In the genomic region with DNA sequence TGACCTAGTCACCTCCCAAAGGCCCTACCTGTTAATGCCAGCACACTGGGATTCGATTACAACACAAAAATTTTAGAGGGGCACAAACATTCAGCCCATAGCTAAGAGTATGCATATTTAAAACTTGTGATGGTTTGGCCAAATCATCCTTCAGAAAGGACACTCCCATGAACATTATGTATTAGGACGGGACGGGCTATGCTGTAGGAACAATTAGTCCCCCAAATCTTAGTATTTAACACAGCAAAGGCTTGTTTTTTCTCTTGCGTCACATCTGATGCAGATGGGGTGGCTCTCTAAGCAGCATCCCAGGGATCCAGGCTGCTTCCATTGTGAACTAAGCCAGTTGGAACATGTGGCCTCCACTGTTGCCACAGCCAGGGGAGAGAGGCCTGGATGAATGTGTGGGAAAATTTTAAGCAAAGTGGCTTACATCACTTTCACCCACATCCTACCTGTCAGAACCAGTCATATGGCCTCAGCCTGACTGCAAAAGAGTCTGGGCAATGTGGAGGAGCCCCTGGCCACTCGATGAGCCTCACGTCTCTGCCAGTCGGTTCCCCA, we compare ENCODE assay signal across 22 cellular contexts. TPM values are rescaled to one million over a fixed set of nuclear protein-coding genes. Genes with fewer than 3 reads are reported as not detected.
DNase-seq lines count a peak whose midpoint lies in the region; ATAC-seq, FAIRE-seq and TF ChIP-seq lines count a peak whose summit lies in the region.
"Had no signal": no experiment of that assay in that cellular context is flagged by ENCODE, and none has a peak within 500 bp of the region (broad histone marks: within the 10 kb centered on the region; RNA-seq: fewer than 3 reads in every experiment).

No MANE protein-coding gene starts in this region.

- H3F3A ChIP-seq in SK-N-SH (replicated peaks; ENCODE audit: insufficient read depth), result no peaks in the 10 kb centered on the region

- POLR2A ChIA-PET in RWPE1 (lab: Yijun Ruan, JAX; ENCODE audit: low non-redundant PET), result no interaction called here
- POLR2A ChIA-PET in SK-N-SH (lab: Yijun Ruan, JAX), result no interaction called here

- H3K27me3 ChIP-seq in bronchial epithelial cell (ENCODE audit: control insufficient read depth, insufficient read depth, low read length), result no peaks in the 10 kb centered on the region
- H3K27me3 ChIP-seq in gastroesophageal sphincter, result no peaks in the 10 kb centered on the region
- no peaks in the 10 kb centered on the region for H3K27me3 ChIP-seq in SK-N-SH (ENCODE audit: insufficient read depth)
- H3K27me3 ChIP-seq: BE2C had no signal

- H3K79me2 ChIP-seq in SK-N-SH (ENCODE audit: insufficient read depth), result peaks cover 82% of the 10 kb centered on the region

- TF ChIP-seq EP300 in gastroesophageal sphincter (IDR thresholded peaks at IDR 0.05), result no peak
- no peak for TF ChIP-seq EP300 in SK-N-SH (IDR thresholded peaks at IDR 0.05; ENCODE audit: borderline replicate concordance in 1 of 2, low read depth in 1 of 2, low read length in 1 of 2)

- H4K20me1 ChIP-seq in SK-N-SH (ENCODE audit: insufficient read depth), result 0 out of 2 replicates have a peak, but pooled peaks cover 5% of the 10 kb centered on the region

- no peak overlapping the region for H3K9ac ChIP-seq in SK-N-SH

- TF ChIP-seq POLR2A in gastroesophageal sphincter (IDR thresholded peaks at IDR 0.05), result no peak

- FAIRE-seq in bronchial epithelial cell (lab: Jason Lieb, UNC), result no peak
- FAIRE-seq: D721Med, G401.6, GM12891 had no signal

- H3K9me3 Mint-ChIP-seq in stimulated activated naive B cell treated with anti-CD40 and anti-IgM and Interleukin-4, amounts not matched to agents 10 μg/mL and 1 μg/mL and 100 μg/mL, for 72 hours, result peaks cover 0 to 3% of the 10 kb centered on the region in 2 donors

- H3K27ac Mint-ChIP-seq in stimulated activated naive B cell treated with anti-CD40 and anti-IgM and Interleukin-4, amounts not matched to agents 10 μg/mL and 1 μg/mL and 100 μg/mL, for 72 hours, result peak overlapping the region; percentile 3
- H3K27ac Mint-ChIP-seq: CD4-positive, alpha-beta memory T cell had no signal

- H3K27ac ChIP-seq in RWPE1 (peak overlapping the region; percentile 86), gastroesophageal sphincter (peak overlapping the region in 2 of 4 donors; percentile 28 to 33), SK-N-SH (ENCODE audit: low read depth in 2 of 2, low read length in 1 of 2) (no peak overlapping the region)

- H3K4me2 ChIP-seq in SK-N-SH, result no peak overlapping the region

- no peak overlapping the region for H3K4me3 ChIP-seq in bronchial epithelial cell (ENCODE audit: low read depth, low read length)
- H3K4me3 ChIP-seq in gastroesophageal sphincter, result no peak overlapping the region
- H3K4me3 ChIP-seq in SK-N-SH (ENCODE audit: low read depth in 2 of 2, low read length in 1 of 2), result no peak overlapping the region

- H3K9me3 ChIP-seq in gastroesophageal sphincter, result no peaks in the 10 kb centered on the region
- H3K9me3 ChIP-seq in SK-N-SH, result no peaks in the 10 kb centered on the region

- ATAC-seq in gastroesophageal sphincter, result peak; percentile 73
- no peak for ATAC-seq in stimulated activated naive B cell treated with anti-CD40 and anti-IgM and Interleukin-4, amounts not matched to agents 10 μg/mL and 1 μg/mL and 100 μg/mL, for 72 hours (replicated peaks)
- no peak for ATAC-seq in GM21447 (IDR thresholded peaks at IDR 0.05; ENCODE audit: unreplicated experiment)

- peaks cover 9 to 68% (median 20%) of the 10 kb centered on the region in 3 donors for H3K4me1 ChIP-seq in gastroesophageal sphincter
- H3K4me1 ChIP-seq in SK-N-SH (ENCODE audit: control insufficient read depth in 1 of 2, insufficient read depth in 2 of 2, low read depth in 1 of 2, low read length in 1 of 2), result peaks cover 6 to 15% of the 10 kb centered on the region in 2 experiments; a peak in 2 of 4 replicates

- H3K36me3 ChIP-seq in bronchial epithelial cell (ENCODE audit: control insufficient read depth, insufficient read depth, low read length), result no peaks in the 10 kb centered on the region
- no peaks in the 10 kb centered on the region for H3K36me3 ChIP-seq in gastroesophageal sphincter
- H3K36me3 ChIP-seq in SK-N-SH (replicated peaks in 1 of 2; ENCODE audit: control insufficient read depth in 1 of 2, insufficient read depth in 2 of 2, low read length in 1 of 2), result peaks cover 0 to 4% of the 10 kb centered on the region in 2 experiments
- H3K36me3 ChIP-seq: BE2C had no signal

- TF ChIP-seq CTCF in RWPE1 (conservative IDR thresholded peaks at IDR 0.05; ENCODE audit: low read depth) (no peak), bronchial epithelial cell (IDR thresholded peaks at IDR 0.05; ENCODE audit: insufficient read depth, low read length, severe bottlenecking) (no peak), gastroesophageal sphincter (IDR thresholded peaks at IDR 0.05) (no peak), SK-N-SH (IDR thresholded peaks at IDR 0.05) (no peak)

- WGBS in gastroesophageal sphincter (ENCODE audit: low coverage in 1 of 2), 2 donors, result 74 to 94% methylated on average over 6 to 7 of the region's 7 CpGs
- 92% methylated on average over 7 of the region's 7 CpGs for WGBS in SK-N-SH (ENCODE audit: low lambda C conversion rate)

- CTCF ChIA-PET in RWPE1 (lab: Yijun Ruan, JAX) (no interaction called here), SK-N-SH (lab: Yijun Ruan, JAX) (interaction anchor here (1.4 kb wide), 1 partner anchor 10 kb away, joined by 5 read pairs; no protein-coding TSS in a partner anchor)

- DNase-seq in RWPE1 (ENCODE audit: low spot score), result peak; percentile 40
- peak; percentile 78 for DNase-seq in bronchial epithelial cell (ENCODE audit: low read depth)
- no peak for DNase-seq in stimulated activated naive B cell treated with anti-CD40 and anti-IgM and Interleukin-4, amounts not matched to agents 10 μg/mL and 1 μg/mL and 100 μg/mL, for 72 hours
- no peak for DNase-seq in SK-N-SH
- no peak for DNase-seq in NCI-H1436 (lab: John Stamatoyannopoulos, UW)
- no peak for DNase-seq in NCI-H1417 (lab: John Stamatoyannopoulos, UW)
- DNase-seq: ACHN; BE2C; CD4-positive, alpha-beta memory T cell; DMS79 treated with DMSO at 0.1 percent for 48 hours; NCI-H1048; NCI-H1694; NCI-H2107; NCI-H226; NCI-H526 treated with DMSO at 0.1 percent for 48 hours; RPMI8226 had no signal

- TF ChIP-seq RAD21 in SK-N-SH (IDR thresholded peaks at IDR 0.05; ENCODE audit: low read length), result no peak

- peaks cover 13 to 17% of the 10 kb centered on the region in 2 donors for H3K4me1 Mint-ChIP-seq in stimulated activated naive B cell treated with anti-CD40 and anti-IgM and Interleukin-4, amounts not matched to agents 10 μg/mL and 1 μg/mL and 100 μg/mL, for 72 hours

- no peak overlapping the region for H2AFZ ChIP-seq in SK-N-SH (ENCODE audit: low read depth)

- H3K9me2 ChIP-seq in SK-N-SH, result no peaks in the 10 kb centered on the region

- H3K4me3 Mint-ChIP-seq in stimulated activated naive B cell treated with anti-CD40 and anti-IgM and Interleukin-4, amounts not matched to agents 10 μg/mL and 1 μg/mL and 100 μg/mL, for 72 hours, result no peak overlapping the region
- H3K4me3 Mint-ChIP-seq: CD4-positive, alpha-beta memory T cell had no signal

- peaks cover 0 to 4% of the 10 kb centered on the region in 2 donors for H3K36me3 Mint-ChIP-seq in stimulated activated naive B cell treated with anti-CD40 and anti-IgM and Interleukin-4, amounts not matched to agents 10 μg/mL and 1 μg/mL and 100 μg/mL, for 72 hours
- H3K36me3 Mint-ChIP-seq: CD4-positive, alpha-beta memory T cell had no signal

- peaks cover 0 to 8% of the 10 kb centered on the region in 2 donors for H3K27me3 Mint-ChIP-seq in stimulated activated naive B cell treated with anti-CD40 and anti-IgM and Interleukin-4, amounts not matched to agents 10 μg/mL and 1 μg/mL and 100 μg/mL, for 72 hours

TF ChIP-seq in SK-N-SH, 30 proteins besides CTCF, POLR2A, EP300 and RAD21:
- TF ChIP-seq MEF2A (IDR thresholded peaks at IDR 0.05; ENCODE audit: borderline replicate concordance, low read depth) (no peak), YY1 (IDR thresholded peaks at IDR 0.05; ENCODE audit: low read depth) (no peak)

RNA-seq across cellular contexts. Expression of gene CHST3, which starts 26.6 kb away (rescaled TPM):
- total RNA-seq in bronchial epithelial cell, result 11.4 and 16.6 TPM in 2 replicates
- total RNA-seq in gastroesophageal sphincter, result 10 to 100 TPM; 31.8 to 48.0 (median 37.3) TPM
- 6.0 and 6.1 TPM in 2 replicates for polyA plus RNA-seq in SK-N-SH (2012; rRNA removed)
- 4.1 and 5.6 TPM in 2 replicates for polyA plus RNA-seq in SK-N-SH (2012; cell fraction: cytosol; rRNA removed)
- 5.7 and 6.8 TPM in 2 replicates for polyA plus RNA-seq in SK-N-SH (2012; cell fraction: nucleus; rRNA removed)
- total RNA-seq: CD4-positive, alpha-beta memory T cell; OCI-LY7 had no signal
- polyA plus RNA-seq: CD4-positive, alpha-beta memory T cell had no signal

Comparison
In these comparisons a context has a peak if more than half of its experiments do, and no peak if none do; other contexts are left out.
1. DNase-seq: peak in RWPE1 (single experiment) and bronchial epithelial cell (single experiment); none in stimulated activated naive B cell treated with anti-CD40 and anti-IgM and Interleukin-4, amounts not matched to agents 10 μg/mL and 1 μg/mL and 100 μg/mL, for 72 hours (single experiment), SK-N-SH (single experiment), NCI-H1436 (single experiment) and NCI-H1417 (0 of 3).